Comparison of ENCODE assay signal across 24 cellular contexts in genomic region chr2:11075221-11075620, GRCh38.
"Had no signal": no experiment of that assay in that cellular context is flagged by ENCODE, and none has a peak within 500 bp of the region (broad histone marks: within the 10 kb centered on the region; RNA-seq: fewer than 3 reads in every experiment).

No MANE protein-coding gene starts in this region.

- ATAC-seq: gastrocnemius medialis; naive thymus-derived CD4-positive, alpha-beta T cell; right cardiac atrium; stimulated activated effector memory CD8-positive, alpha-beta T cell treated with anti-CD3 and anti-CD28 coated beads, Interleukin-12 subunit alpha, Interleukin-12 subunit beta, amount 100 ng/mL, for 72 hours had no signal

- FAIRE-seq: keratinocyte had no signal

- H3K4me3 ChIP-seq: coronary artery, gastrocnemius medialis, sigmoid colon, testis, tibial artery had no signal

- H3K27ac Mint-ChIP-seq: naive thymus-derived CD4-positive, alpha-beta T cell; nephron; progenitor cell of endocrine pancreas; stimulated activated effector memory CD8-positive, alpha-beta T cell treated with anti-CD3 and anti-CD28 coated beads, Interleukin-12 subunit alpha, Interleukin-12 subunit beta, amount 100 ng/mL, for 72 hours; type B pancreatic cell had no signal

- H3K4me3 Mint-ChIP-seq: central memory CD8-positive, alpha-beta T cell; naive thymus-derived CD4-positive, alpha-beta T cell; nephron; stimulated activated effector memory CD8-positive, alpha-beta T cell treated with anti-CD3 and anti-CD28 coated beads, Interleukin-12 subunit alpha, Interleukin-12 subunit beta, amount 100 ng/mL, for 72 hours; type B pancreatic cell had no signal

- H3K36me3 Mint-ChIP-seq: naive thymus-derived CD4-positive, alpha-beta T cell; stimulated activated effector memory CD8-positive, alpha-beta T cell treated with anti-CD3 and anti-CD28 coated beads, Interleukin-12 subunit alpha, Interleukin-12 subunit beta, amount 100 ng/mL, for 72 hours; type B pancreatic cell had no signal

- H3K79me2 ChIP-seq: parathyroid adenoma had no signal

- H3K4me1 ChIP-seq: gastrocnemius medialis, testis, tibial artery had no signal

- H3K36me3 ChIP-seq: gastrocnemius medialis, sigmoid colon, tibial artery had no signal

- DNase-seq: dermis blood vessel endothelial cell; effector memory CD4-positive, alpha-beta T cell; erythroblast; foreskin fibroblast; gastrocnemius medialis; mesendoderm; midbrain; naive thymus-derived CD4-positive, alpha-beta T cell; right cardiac atrium; sigmoid colon; stimulated activated CD4-positive, alpha-beta T cell treated with anti-CD3 and anti-CD28 coated beads, Interleukin-2, amount 100 ng/mL, for 24 hours; stimulated activated CD4-positive, alpha-beta T cell treated with anti-CD3 and anti-CD28 coated beads, Interleukin-4, amount 100 ng/mL, for 24 hours; stimulated activated naive CD4-positive, alpha-beta T cell treated with Interleukin-2 at 50 U/mL for 16 hours; substantia nigra; testis had no signal

- H3K4me1 Mint-ChIP-seq: central memory CD8-positive, alpha-beta T cell had no signal

- H2AFZ ChIP-seq: parathyroid adenoma had no signal

- H3K27me3 ChIP-seq: testis had no signal

- H3K27ac ChIP-seq: coronary artery, gastrocnemius medialis, parathyroid adenoma, sigmoid colon, testis, tibial artery had no signal

- H3K9ac ChIP-seq: parathyroid adenoma had no signal

- H3K9me3 Mint-ChIP-seq: central memory CD8-positive, alpha-beta T cell; nephron; stimulated activated effector memory CD8-positive, alpha-beta T cell treated with anti-CD3 and anti-CD28 coated beads, Interleukin-12 subunit alpha, Interleukin-12 subunit beta, amount 100 ng/mL, for 72 hours; type B pancreatic cell had no signal

- H3K9me3 ChIP-seq: gastrocnemius medialis, sigmoid colon, testis, tibial artery had no signal
